8 cellular contexts compared by ENCODE assay signal in genomic region chr1:179230251-179230650, GRCh38. TPM values are rescaled to one million over a fixed set of nuclear protein-coding genes. Genes with fewer than 3 reads are reported as not detected.
DNase-seq lines count a peak whose midpoint lies in the region; ATAC-seq and TF ChIP-seq lines count a peak whose summit lies in the region.

No MANE protein-coding gene starts in this region.

- peak overlapping the region; percentile 90 for H3K27ac Mint-ChIP-seq in stimulated activated effector memory CD8-positive, alpha-beta T cell treated with anti-CD3 and anti-CD28 coated beads, Interleukin-12 subunit alpha, Interleukin-12 subunit beta, amount 100 ng/mL, for 72 hours

- peaks cover 33% of the 10 kb centered on the region for H3K4me1 Mint-ChIP-seq in stimulated activated effector memory CD8-positive, alpha-beta T cell treated with anti-CD3 and anti-CD28 coated beads, Interleukin-12 subunit alpha, Interleukin-12 subunit beta, amount 100 ng/mL, for 72 hours

- ATAC-seq in stimulated activated effector memory CD8-positive, alpha-beta T cell treated with anti-CD3 and anti-CD28 coated beads, Interleukin-12 subunit alpha, Interleukin-12 subunit beta, amount 100 ng/mL, for 72 hours = peak; percentile 52

- H3K9me3 ChIP-seq in SJSA1 (replicated peaks) = no peaks in the 10 kb centered on the region

- peaks cover 39% of the 10 kb centered on the region for H3K4me1 ChIP-seq in SJSA1 (replicated peaks)

- H3K36me3 Mint-ChIP-seq in stimulated activated effector memory CD8-positive, alpha-beta T cell treated with anti-CD3 and anti-CD28 coated beads, Interleukin-12 subunit alpha, Interleukin-12 subunit beta, amount 100 ng/mL, for 72 hours = peaks cover 8% of the 10 kb centered on the region

- H3K27me3 ChIP-seq in SJSA1 (replicated peaks) = no peaks in the 10 kb centered on the region

- no peak for TF ChIP-seq CTCF in fibroblast of pulmonary artery (IDR thresholded peaks at IDR 0.05; ENCODE audit: low read length, missing control alignments)

- peak overlapping the region; percentile 96 for H3K4me3 ChIP-seq in SJSA1
- peak overlapping the region; percentile 78 for H3K4me3 ChIP-seq in fibroblast of pulmonary artery (replicated peaks; ENCODE audit: low read depth, low read length)

- no peak overlapping the region for H3K27ac ChIP-seq in SJSA1

- peak overlapping the region; percentile 86 for H3K4me3 Mint-ChIP-seq in stimulated activated effector memory CD8-positive, alpha-beta T cell treated with anti-CD3 and anti-CD28 coated beads, Interleukin-12 subunit alpha, Interleukin-12 subunit beta, amount 100 ng/mL, for 72 hours

- peaks cover 7% of the 10 kb centered on the region for H3K36me3 ChIP-seq in SJSA1

- no peaks in the 10 kb centered on the region for H3K9me3 Mint-ChIP-seq in stimulated activated effector memory CD8-positive, alpha-beta T cell treated with anti-CD3 and anti-CD28 coated beads, Interleukin-12 subunit alpha, Interleukin-12 subunit beta, amount 100 ng/mL, for 72 hours

- peak; percentile 33 for DNase-seq in NCI-H82 (lab: John Stamatoyannopoulos, UW)
- DNase-seq in NCI-H82 treated with DMSO at 0.1 percent for 48 hours (lab: John Stamatoyannopoulos, UW; ENCODE audit: unreplicated experiment) = no peak
- peak in 1 of 2 experiments; percentile 33 for DNase-seq in SJSA1 (ENCODE audit: low read depth in 1 of 2, low spot score in 2 of 2)
- DNase-seq in fibroblast of pulmonary artery (ENCODE audit: low read depth) = peak; percentile 42
- DNase-seq in stimulated activated effector memory CD8-positive, alpha-beta T cell treated with anti-CD3 and anti-CD28 coated beads, Interleukin-12 subunit alpha, Interleukin-12 subunit beta, amount 100 ng/mL, for 72 hours (ENCODE audit: low spot score in 2 of 2) = no peak
- no peak for DNase-seq in SKM-1 (lab: John Stamatoyannopoulos, UW; ENCODE audit: unreplicated experiment)
- no peak for DNase-seq in NCI-H2227 treated with DMSO at 0.1 percent for 48 hours (lab: John Stamatoyannopoulos, UW)
- no peak for DNase-seq in Kasumi-1 (lab: John Stamatoyannopoulos, UW)

RNA-seq across cellular contexts. Expression of gene ABL2, which starts 0.8 kb away (rescaled TPM):
- 18.7 and 39.9 TPM in 2 replicates for total RNA-seq in SJSA1 (2014; rRNA removed; shearing (Covaris generic))

Comparison
In these comparisons a context has a peak if more than half of its experiments do, and no peak if none do; other contexts are left out.
1. DNase-seq: peak in NCI-H82 (single experiment) and fibroblast of pulmonary artery (single experiment); none in NCI-H82 treated with DMSO at 0.1 percent for 48 hours (single experiment), stimulated activated effector memory CD8-positive, alpha-beta T cell treated with anti-CD3 and anti-CD28 coated beads, Interleukin-12 subunit alpha, Interleukin-12 subunit beta, amount 100 ng/mL, for 72 hours (0 of 2), SKM-1 (single experiment), NCI-H2227 treated with DMSO at 0.1 percent for 48 hours (single experiment) and Kasumi-1 (0 of 2).